7 cellular contexts compared by ENCODE assay signal in the genomic region with DNA sequence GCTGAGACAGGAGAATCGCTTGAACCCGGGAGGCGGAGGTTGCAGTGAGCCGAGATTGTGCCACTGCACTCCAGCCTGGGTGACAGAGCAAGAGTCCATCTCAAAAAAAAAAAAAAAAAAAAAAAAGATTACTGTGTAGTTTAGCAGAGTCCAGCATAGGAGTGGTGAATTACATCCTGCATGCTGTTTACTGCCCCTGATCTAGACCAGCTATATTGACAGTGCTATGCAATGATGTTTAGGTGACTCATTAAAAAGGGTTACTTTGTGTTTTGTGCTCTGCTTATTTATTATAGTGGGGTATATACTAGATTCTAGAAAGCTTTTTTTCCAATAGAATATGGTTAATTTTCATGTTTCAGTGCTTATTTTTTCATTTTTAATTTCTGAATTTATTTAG. TPM values are rescaled to one million over a fixed set of nuclear protein-coding genes. Genes with fewer than 3 reads are reported as not detected.
DNase-seq lines count a peak whose midpoint lies in the region; ATAC-seq, FAIRE-seq and TF ChIP-seq lines count a peak whose summit lies in the region.
"Not testable (repeated sequence)": the region's sequence is repeated elsewhere in the genome, so short reads cannot be mapped to it uniquely, and the experiment has no call there.

No MANE protein-coding gene starts in this region.

- H2AFZ ChIP-seq in IMR-90 (replicated peaks; ENCODE audit: low read length, poor library complexity); PC-3 (ENCODE audit: low read length); HepG2 (ENCODE audit: low read length): not testable (repeated sequence)

- H2BK5ac ChIP-seq in IMR-90 (ENCODE audit: low read depth, low read length, poor library complexity, severe bottlenecking) = not testable (repeated sequence)

- dilution Hi-C loops in IMR-90 (cut with HindIII; ENCODE audit: low sequenced_read_pairs, unreplicated experiment) = not testable (repeated sequence)

- H3K9me2 ChIP-seq in PC-3 (replicated peaks; ENCODE audit: low read length) = not testable (repeated sequence)

- not testable (repeated sequence) for H3K9me3 ChIP-seq in IMR-90 (ENCODE audit: control insufficient read depth, insufficient read depth, low read length); PC-3 (ENCODE audit: low read length); HepG2 (ENCODE audit: low read length); mucosa of descending colon

- not testable (repeated sequence) for H4K8ac ChIP-seq in IMR-90 (ENCODE audit: low read depth in 2 of 2, low read length in 2 of 2)

- not testable (repeated sequence) for H3K56ac ChIP-seq in IMR-90 (ENCODE audit: extremely low read depth, insufficient read depth, low read length)

- H3K79me1 ChIP-seq in IMR-90 (ENCODE audit: low read depth in 1 of 2, low read length in 2 of 2) = peaks cover 0 to 16% of the 10 kb centered on the region in 2 experiments; a peak in 3 of 4 replicates

- not testable (repeated sequence) for H3K79me2 ChIP-seq in PC-3 (ENCODE audit: low read length); HepG2 (ENCODE audit: insufficient read depth, low read length)

- CTCF ChIA-PET in IMR-90 (lab: Yijun Ruan, JAX); PC-3 (lab: Charles Lee); HepG2 (lab: Yijun Ruan, JAX; ENCODE audit: low intra/inter-chr PET ratio, low total read pairs): not testable (repeated sequence)

- H2BK20ac ChIP-seq in IMR-90 (ENCODE audit: low read depth, low read length) = not testable (repeated sequence)

- not testable (repeated sequence) for H2BK120ac ChIP-seq in IMR-90 (ENCODE audit: low read depth, low read length)

- not testable (repeated sequence) for H4K20me1 ChIP-seq in IMR-90 (ENCODE audit: insufficient read depth, low read length); PC-3 (ENCODE audit: low read length); HepG2 (ENCODE audit: insufficient read depth, low read length)

- H3K18ac ChIP-seq in IMR-90 (ENCODE audit: low read depth, low read length) = not testable (repeated sequence)

- H3K4me3 ChIP-seq in IMR-90 (ENCODE audit: insufficient read depth, low read depth, low read length); PC-3 (ENCODE audit: low read length); HepG2 (replicated peaks in 1 of 3; ENCODE audit: insufficient read depth in 1 of 3, low read depth in 2 of 3, low read length in 3 of 3); mucosa of descending colon: not testable (repeated sequence)

- H3K36me3 ChIP-seq in IMR-90 (ENCODE audit: control insufficient read depth, insufficient read depth, low read length); HepG2 (replicated peaks in 1 of 2; ENCODE audit: control insufficient read depth in 1 of 2, insufficient read depth in 2 of 2, low read length in 2 of 2); mucosa of descending colon (ENCODE audit: low read depth): not testable (repeated sequence)
- peaks cover 12% of the 10 kb centered on the region for H3K36me3 ChIP-seq in PC-3 (ENCODE audit: low read depth, low read length)

- not testable (repeated sequence) for H4K91ac ChIP-seq in IMR-90 (ENCODE audit: insufficient read depth, low read depth, low read length)

- H4K5ac ChIP-seq in IMR-90 (ENCODE audit: low read depth, low read length) = not testable (repeated sequence)

- TF ChIP-seq CTCF in IMR-90 (conservative IDR thresholded peaks at IDR 0.05; ENCODE audit: low read depth, low read length); PC-3 (conservative IDR thresholded peaks at IDR 0.05; ENCODE audit: low read depth, low read length); HepG2 (CRISPR knock-in tag; IDR thresholded peaks at IDR 0.05); mucosa of descending colon (IDR thresholded peaks at IDR 0.05): not testable (repeated sequence)

- H3K27me3 ChIP-seq in IMR-90 (ENCODE audit: control insufficient read depth, insufficient read depth, low read length); PC-3 (ENCODE audit: low read length); HepG2 (ENCODE audit: control insufficient read depth in 1 of 2, insufficient read depth in 2 of 2, low read length in 2 of 2): not testable (repeated sequence)

- TF ChIP-seq RAD21 in IMR-90 (IDR thresholded peaks at IDR 0.05; ENCODE audit: low read length); HepG2 (CRISPR knock-in tag; IDR thresholded peaks at IDR 0.05): not testable (repeated sequence)

- not testable (repeated sequence) for H2AK5ac ChIP-seq in IMR-90 (ENCODE audit: low read depth, low read length)

- not testable (repeated sequence) for H3K4me1 ChIP-seq in IMR-90 (ENCODE audit: control insufficient read depth, insufficient read depth, low read length); PC-3 (ENCODE audit: insufficient read depth, low read length); HepG2 (ENCODE audit: insufficient read depth, low read length); mucosa of descending colon (ENCODE audit: low read depth)

- not testable (repeated sequence) for H3K27ac ChIP-seq in IMR-90 (ENCODE audit: insufficient read depth, low read length); PC-3 (ENCODE audit: low read length); HepG2 (ENCODE audit: extremely low read length, insufficient read depth, low read length)

- H3K4me2 ChIP-seq in IMR-90 (ENCODE audit: low read depth, low read length); PC-3 (ENCODE audit: low read length); HepG2 (ENCODE audit: low read depth, low read length): not testable (repeated sequence)

- not testable (repeated sequence) for H3K9me1 ChIP-seq in IMR-90 (ENCODE audit: insufficient read depth, low read length)

- POLR2A ChIA-PET in IMR-90 (lab: Charles Lee; ENCODE audit: unreplicated experiment); PC-3 (lab: Charles Lee; ENCODE audit: unreplicated experiment); HepG2 (lab: Yijun Ruan, JAX): not testable (repeated sequence)

- ATAC-seq in IMR-90 (ENCODE audit: low read depth) (peak; percentile 61; the same call in 1 of the 2 replicates), PC-3 (peak; percentile 87), left colon (peak; percentile 67), HepG2 (peak; percentile 38; the same call in 1 of the 3 replicates), mucosa of descending colon (peak; percentile 59)

- not testable (repeated sequence) for TF ChIP-seq POLR2A in IMR-90 (IDR thresholded peaks at IDR 0.05; ENCODE audit: low read depth, low read length); HepG2 (IDR thresholded peaks at IDR 0.05; ENCODE audit: insufficient read depth in 1 of 2, low read depth in 2 of 2, low read length in 2 of 2)

- H2BK15ac ChIP-seq in IMR-90 (ENCODE audit: low read depth, low read length) = not testable (repeated sequence)

- H3K23ac ChIP-seq in IMR-90 (ENCODE audit: low read depth, low read length) = not testable (repeated sequence)

- in situ Hi-C loops in IMR-90 (cut with MboI; ENCODE audit: low sequenced_read_pairs); HepG2 (cut with HindIII; ENCODE audit: extremely low pct_ligation_motif_present, low pct_unique_long_range_greater_than_20kb): not testable (repeated sequence)

- DNase-seq in ELR (ENCODE audit: low read depth) (peak; percentile 22), IMR-90 (peak; percentile 13), PC-3 (peak; percentile 10)
- DNase-seq in left colon; HepG2 (ENCODE audit: low spot score); mucosa of descending colon: not testable (repeated sequence)

- FAIRE-seq in colon (lab: Jason Lieb, UNC) = peak; percentile 10
- FAIRE-seq in HepG2 (lab: Jason Lieb, UNC) = not testable (repeated sequence)

- TF ChIP-seq EP300 in HepG2 (IDR thresholded peaks at IDR 0.05; ENCODE audit: low read depth in 2 of 2, low read length in 2 of 2); HepG2 (CRISPR knock-in tag; IDR thresholded peaks at IDR 0.05; ENCODE audit: borderline replicate concordance): not testable (repeated sequence)

- not testable (repeated sequence) for H3K14ac ChIP-seq in IMR-90 (replicated peaks; ENCODE audit: low read depth, low read length)

- not testable (repeated sequence) for BruUV-seq in IMR-90 (replicated peaks; lab: Mats Ljungman, UMichigan); PC-3 (replicated peaks; lab: Mats Ljungman, UMichigan); HepG2 (replicated peaks; lab: Mats Ljungman, UMichigan)

- H3K4ac ChIP-seq in IMR-90 (ENCODE audit: low read depth, low read length) = not testable (repeated sequence)

- intact Hi-C loops in IMR-90 (cut with micrococcal nuclease); PC-3 (cut with micrococcal nuclease); left colon (cut with DNase I, micrococcal nuclease); HepG2 (cut with micrococcal nuclease; ENCODE audit: unreplicated experiment); mucosa of descending colon (cut with DNase I, micrococcal nuclease): not testable (repeated sequence)

- not testable (repeated sequence) for H3F3A ChIP-seq in PC-3 (ENCODE audit: low read length, unreplicated experiment)

- WGBS in IMR-90 (ENCODE audit: extremely low coverage in 2 of 2, insufficient read length in 1 of 2), 2 experiments = no CpG with 5 or more reads among the region's 4 CpGs
- WGBS in HepG2 (ENCODE audit: low lambda C conversion rate) = 86% methylated on average over 4 of the region's 4 CpGs

- not testable (repeated sequence) for H3K9ac ChIP-seq in IMR-90 (ENCODE audit: low read depth, low read length); PC-3 (ENCODE audit: low read length); HepG2 (ENCODE audit: insufficient read depth, low read depth, low read length)

- H2AK9ac ChIP-seq in IMR-90 (replicated peaks; ENCODE audit: low read depth, low read length, poor library complexity) = not testable (repeated sequence)

RNA-seq across cellular contexts. Expression of a gene that starts 19.6 kb away (rescaled TPM):
- total RNA-seq in IMR-90 (2012; rRNA removed) (36.0 and 38.6 TPM in 2 replicates), PC-3 (2014; rRNA removed) (34.3 and 37.9 TPM in 2 replicates), left colon (10 to 100 TPM; 10.4 to 12.3 TPM), HepG2 (2016; rRNA removed; fragmentation: Illumina TruSeq; extraction: Trizol) (17.3 and 20.2 TPM in 2 replicates), mucosa of descending colon (10 to 100 TPM; 11.7 to 13.7 (median 11.8) TPM)
- polyA plus RNA-seq in IMR-90 (2012; rRNA removed) (14.0 and 17.5 TPM in 2 replicates), HepG2 (2011; rRNA removed) (12.0 and 14.1 TPM in 2 replicates)
- 4.6 and 6.6 TPM in 2 replicates for polyA plus RNA-seq in IMR-90 (2012; cell fraction: cytosol; rRNA removed)
- polyA plus RNA-seq in IMR-90 (2012; cell fraction: nucleus; rRNA removed; ENCODE audit: low replicate concordance) = 2.1 and 18.0 TPM in 2 replicates
- total RNA-seq in HepG2 (2016; cell fraction: cytosol; rRNA removed; fragmentation: Illumina TruSeq; extraction: Trizol; ENCODE audit: low read depth) = 10.1 and 11.0 TPM in 2 replicates
- total RNA-seq in HepG2 (2016; cell fraction: insoluble cytoplasmic fraction; rRNA removed; fragmentation: Illumina TruSeq; extraction: Trizol) = 16.4 and 18.4 TPM in 2 replicates
- total RNA-seq in HepG2 (2016; cell fraction: membrane; rRNA removed; fragmentation: Illumina TruSeq; extraction: Trizol) = 10.4 and 13.0 TPM in 2 replicates
- total RNA-seq in HepG2 (2016; cell fraction: nucleus; rRNA removed; fragmentation: Illumina TruSeq; extraction: Trizol) = 16.5 and 18.0 TPM in 2 replicates
- 9.2 and 14.0 TPM in 2 replicates for polyA plus RNA-seq in HepG2 (2011; cell fraction: cytosol; rRNA removed)
- polyA plus RNA-seq in HepG2 (2011; cell fraction: nucleus; rRNA removed) = 5.3 and 6.1 TPM in 2 replicates
- 7.1 and 10.9 TPM in 2 replicates for polyA plus RNA-seq in HepG2 (2012)
- polyA plus RNA-seq in HepG2 (2016; cell fraction: cytosol; fragmentation: Illumina TruSeq; extraction: Trizol; ENCODE audit: low read depth) = 3.1 and 3.3 TPM in 2 replicates
- polyA plus RNA-seq in HepG2 (2016; cell fraction: insoluble cytoplasmic fraction; fragmentation: Illumina TruSeq; extraction: Trizol; ENCODE audit: low read depth) = 13.6 and 16.4 TPM in 2 replicates
- polyA plus RNA-seq in HepG2 (2016; cell fraction: membrane; fragmentation: Illumina TruSeq; extraction: Trizol; ENCODE audit: low read depth) = 4.6 and 4.7 TPM in 2 replicates
- 13.1 and 19.4 TPM in 2 replicates for polyA plus RNA-seq in HepG2 (2016; cell fraction: nucleus; fragmentation: Illumina TruSeq; extraction: Trizol; ENCODE audit: insufficient read depth, low read depth)
- 13.8 and 17.5 TPM in 2 replicates for polyA minus RNA-seq in HepG2 (2011; rRNA and poly(A)+ RNA removed; ENCODE audit: low replicate concordance)
- polyA minus RNA-seq in HepG2 (2011; cell fraction: cytosol; rRNA and poly(A)+ RNA removed) = 7.5 and 11.2 TPM in 2 replicates
- 21.6 and 22.4 TPM in 2 replicates for polyA minus RNA-seq in HepG2 (2011; cell fraction: nucleus; rRNA and poly(A)+ RNA removed)
